Comparison of ENCODE assay signal across 20 cellular contexts in genomic region chr1:25706146-25707089, GRCh38.
DNase-seq lines count a peak whose midpoint lies in the region; ATAC-seq and TF ChIP-seq lines count a peak whose summit lies in the region.
"Had no signal": no experiment of that assay in that cellular context is flagged by ENCODE, and none has a peak within 500 bp of the region (broad histone marks: within the 10 kb centered on the region; RNA-seq: fewer than 3 reads in every experiment).

No MANE protein-coding gene starts in this region.

- DNase-seq in SJCRH30 (peak in 1 of 2 experiments; percentile 59), cardiac septum (ENCODE audit: low spot score) (peak; percentile 61), osteocyte (ENCODE audit: extremely low spot score, unreplicated experiment) (no peak), mucosa of descending colon (no peak), HuH-7.5 (ENCODE audit: low spot score) (no peak)
- DNase-seq: activated CD8-positive, alpha-beta T cell treated with anti-CD3 and anti-CD28 coated beads, Interleukin-2, amount 10 ng/mL, durations not matched to agents 7 days and 5 days; AML-193; GF-D8; GM23248; MG63; midbrain; NCI-H1930; NCI-H524 treated with DMSO at 0.1 percent for 48 hours; stimulated activated CD4-positive, alpha-beta T cell treated with anti-CD3 and anti-CD28 coated beads, Interleukin-4, amount 100 ng/mL, for 24 hours had no signal

- no peaks in the 10 kb centered on the region for H3K27me3 Mint-ChIP-seq in osteocyte (ENCODE audit: unreplicated experiment)

- H3K4me3 ChIP-seq in HEK293 (ENCODE audit: low read depth, low read length), result no peak overlapping the region
- no peak overlapping the region for H3K4me3 ChIP-seq in SJCRH30
- H3K4me3 ChIP-seq in mucosa of descending colon, result no peak overlapping the region
- H3K4me3 ChIP-seq: MG63, thoracic aorta had no signal

- CTCF ChIA-PET in HEK293 (lab: Yijun Ruan, JAX), result interaction anchor here (0.6 to 1.1 kb wide), 2 partner anchors 12 to 28 kb away, joined by 4 read pairs; no protein-coding TSS in a partner anchor

- peak overlapping the region; percentile 94 for H3K27ac Mint-ChIP-seq in osteocyte (ENCODE audit: unreplicated experiment)
- H3K27ac Mint-ChIP-seq: activated CD8-positive, alpha-beta T cell treated with anti-CD3 and anti-CD28 coated beads, Interleukin-2, amount 10 ng/mL, durations not matched to agents 7 days and 5 days; activated T-helper 2 cell treated with anti-CD3 and anti-CD28 coated beads, Interferon-gamma antibody, Interleukin-2, Interleukin-4, amounts not matched to agents 10 μg/mL and 5 μg/mL and 100 μg/mL, durations not matched to agents 14 hours and 24 hours and 36 hours had no signal

- H3K9me3 Mint-ChIP-seq in osteocyte (ENCODE audit: unreplicated experiment), result no peaks in the 10 kb centered on the region
- H3K9me3 Mint-ChIP-seq: activated T-helper 2 cell treated with anti-CD3 and anti-CD28 coated beads, Interferon-gamma antibody, Interleukin-2, Interleukin-4, amounts not matched to agents 10 μg/mL and 5 μg/mL and 100 μg/mL, durations not matched to agents 14 hours and 24 hours and 36 hours had no signal

- no peak overlapping the region for H3K4me3 Mint-ChIP-seq in osteocyte (ENCODE audit: unreplicated experiment)
- H3K4me3 Mint-ChIP-seq: activated CD8-positive, alpha-beta T cell treated with anti-CD3 and anti-CD28 coated beads, Interleukin-2, amount 10 ng/mL, durations not matched to agents 7 days and 5 days had no signal

- peaks cover 68% of the 10 kb centered on the region for H3K4me1 Mint-ChIP-seq in osteocyte (ENCODE audit: unreplicated experiment)

- POLR2A ChIA-PET in HEK293 (lab: Yijun Ruan, JAX), result no interaction called here

- TF ChIP-seq CTCF in HEK293 (tag by site-specific recombination; IDR thresholded peaks at IDR 0.05) (no peak), osteocyte (IDR thresholded peaks at IDR 0.05) (no peak), mucosa of descending colon (IDR thresholded peaks at IDR 0.05) (no peak)

- H3K4me1 ChIP-seq in HEK293 (ENCODE audit: control insufficient read depth, insufficient read depth, low read length) (no peaks in the 10 kb centered on the region), SJCRH30 (peaks cover 43% of the 10 kb centered on the region), mucosa of descending colon (ENCODE audit: low read depth) (peaks cover 4% of the 10 kb centered on the region)

- ATAC-seq in mucosa of descending colon (no peak), HG02852 (IDR thresholded peaks at IDR 0.05; ENCODE audit: unreplicated experiment) (no peak), GM21825 (IDR thresholded peaks at IDR 0.05; ENCODE audit: unreplicated experiment) (no peak)
- ATAC-seq: activated CD8-positive, alpha-beta T cell treated with anti-CD3 and anti-CD28 coated beads, Interleukin-2, amount 10 ng/mL, durations not matched to agents 7 days and 5 days; Panc1 had no signal

- H3K36me3 ChIP-seq in HEK293 (ENCODE audit: control insufficient read depth in 2 of 2, insufficient read depth in 1 of 2, low read length in 2 of 2) (no peaks in the 10 kb centered on the region), SJCRH30 (no peaks in the 10 kb centered on the region), mucosa of descending colon (ENCODE audit: low read depth) (no peaks in the 10 kb centered on the region)
- H3K36me3 ChIP-seq: MG63, thoracic aorta had no signal

- H3K36me3 Mint-ChIP-seq in osteocyte (ENCODE audit: unreplicated experiment), result peaks cover 7% of the 10 kb centered on the region

- no peaks in the 10 kb centered on the region for H3K27me3 ChIP-seq in SJCRH30
- H3K27me3 ChIP-seq: MG63 had no signal

- H3K9me3 ChIP-seq in HEK293 (ENCODE audit: control insufficient read depth, insufficient read depth, low read depth, low read length) (no peaks in the 10 kb centered on the region), SJCRH30 (replicated peaks) (no peaks in the 10 kb centered on the region), mucosa of descending colon (no peaks in the 10 kb centered on the region)
- H3K9me3 ChIP-seq: MG63, thoracic aorta had no signal

- H3K27ac ChIP-seq in HEK293 (ENCODE audit: extremely low read depth, low read depth, low read length), result no peak overlapping the region
- H3K27ac ChIP-seq in SJCRH30, result peak overlapping the region; percentile 95
- H3K27ac ChIP-seq: thoracic aorta had no signal

- intact Hi-C loops in cardiac septum (cut with DNase I), result loop anchor here (2.0 kb wide), 1 partner anchor 20 kb away; no protein-coding TSS in a partner anchor
- intact Hi-C loops in mucosa of descending colon (cut with DNase I, micrococcal nuclease), result no loop called here

TF ChIP-seq in HEK293, 187 proteins besides CTCF, POLR2A, EP300 and RAD21 (continues in another document):
- TF ChIP-seq ZNF664 (tag by site-specific recombination; IDR thresholded peaks at IDR 0.05), result no peak
- TF ChIP-seq EGR2 (tag by site-specific recombination; IDR thresholded peaks at IDR 0.05; ENCODE audit: low read depth), result 0 out of 2 replicates have a peak, but pooled peaks have one; percentile 6
- no peak for TF ChIP-seq GLI2 (tag by site-specific recombination; IDR thresholded peaks at IDR 0.05; ENCODE audit: borderline replicate concordance, low read depth)
- TF ChIP-seq ZNF768 (tag by site-specific recombination; IDR thresholded peaks at IDR 0.05), result no peak
- TF ChIP-seq ZBTB21 (tag by site-specific recombination; IDR thresholded peaks at IDR 0.05), result no peak
- TF ChIP-seq HOXC10 (CRISPR knock-in tag; IDR thresholded peaks at IDR 0.05), result no peak
- TF ChIP-seq ZNF76 (tag by site-specific recombination; IDR thresholded peaks at IDR 0.05; ENCODE audit: borderline replicate concordance, low read depth), result no peak
- no peak for TF ChIP-seq ZNF148 (tag by site-specific recombination; IDR thresholded peaks at IDR 0.05; ENCODE audit: borderline replicate concordance)
- no peak for TF ChIP-seq ZNF837 (tag by site-specific recombination; IDR thresholded peaks at IDR 0.05)
- TF ChIP-seq ZBTB6 (tag by site-specific recombination; IDR thresholded peaks at IDR 0.05), result no peak
- TF ChIP-seq ZFP41 (tag by site-specific recombination; IDR thresholded peaks at IDR 0.05; ENCODE audit: borderline replicate concordance), result no peak
- TF ChIP-seq ZNF514 (tag by site-specific recombination; IDR thresholded peaks at IDR 0.05), result no peak
- no peak for TF ChIP-seq SETDB1 (IDR thresholded peaks at IDR 0.05; ENCODE audit: insufficient read length, low read length)
- no peak for TF ChIP-seq ZNF677 (tag by site-specific recombination; IDR thresholded peaks at IDR 0.05)
- TF ChIP-seq PRDM10 (tag by site-specific recombination; IDR thresholded peaks at IDR 0.05), result peak; percentile 61
- no peak for TF ChIP-seq YY1 (tag by site-specific recombination; IDR thresholded peaks at IDR 0.05)
- no peak for TF ChIP-seq ZBTB48 (tag by site-specific recombination; IDR thresholded peaks at IDR 0.05)
